Comparison of ENCODE assay signal across 18 cellular contexts in the genomic region with DNA sequence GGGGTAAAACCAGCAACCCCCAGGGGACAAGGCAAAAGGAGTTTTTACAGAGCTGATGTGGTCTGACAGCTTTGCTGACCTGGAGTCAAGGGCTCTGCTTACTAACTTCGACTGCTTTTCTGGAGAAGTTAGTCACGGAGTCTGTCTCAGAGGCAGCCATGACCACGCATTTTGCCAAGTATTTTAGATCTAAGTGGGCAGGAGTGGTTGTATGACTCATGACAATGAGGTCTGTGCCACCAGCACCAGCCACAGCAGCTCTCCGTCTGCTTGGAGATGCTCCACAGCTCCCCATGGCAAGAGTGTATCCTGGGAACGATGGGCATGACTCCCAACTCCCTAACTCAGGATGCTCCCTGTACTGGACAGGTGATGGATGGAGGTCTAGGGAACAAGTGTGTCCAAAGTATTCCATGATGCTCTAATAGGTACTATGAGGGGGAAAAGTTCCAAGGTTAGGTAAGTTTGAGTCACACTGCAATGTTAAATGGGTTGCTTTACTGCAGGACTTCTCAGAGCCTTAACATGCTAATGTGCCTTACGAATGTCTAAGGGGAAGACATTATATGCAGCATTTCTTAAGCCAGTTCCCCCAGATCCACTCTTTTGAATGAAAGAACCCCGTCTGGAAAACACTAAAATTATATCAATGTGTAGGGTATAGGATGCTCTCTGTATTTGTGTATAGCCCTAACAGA.
DNase-seq lines count a peak whose midpoint lies in the region; ATAC-seq lines count a peak whose summit lies in the region.
"Had no signal": no experiment of that assay in that cellular context is flagged by ENCODE, and none has a peak within 500 bp of the region (broad histone marks: within the 10 kb centered on the region; RNA-seq: fewer than 3 reads in every experiment).

No MANE protein-coding gene starts in this region.

- in situ Hi-C loops in ACHN (cut with HindIII; ENCODE audit: low pct_ligation_motif_present, low pct_unique_long_range_greater_than_20kb, low sequenced_read_pairs) (no loop called here), G401 (cut with HindIII; ENCODE audit: low sequenced_read_pairs) (no loop called here)

- ATAC-seq in HG02588 (IDR thresholded peaks at IDR 0.05; ENCODE audit: unreplicated experiment) = no peak

- peak; percentile 50 for DNase-seq in ACHN
- DNase-seq in EL = peak; percentile 46
- DNase-seq in RPMI7951 (ENCODE audit: low read depth) = peak; percentile 86
- peak; percentile 1 for DNase-seq in iris pigment epithelial cell (ENCODE audit: low read depth)
- DNase-seq in COLO668 (lab: John Stamatoyannopoulos, UW; ENCODE audit: unreplicated experiment) = no peak
- DNase-seq in G401 (ENCODE audit: low spot score) = no peak
- DNase-seq in DMS 273 treated with DMSO at 0.1 percent for 48 hours (lab: John Stamatoyannopoulos, UW) = no peak
- DNase-seq: activated B cell treated with CpG ODN at 0.5 μM for 24 hours; activated CD8-positive, alpha-beta memory T cell treated with anti-CD3 and anti-CD28 coated beads, Interleukin-2, amount 50 U/mL, for 48 hours; central memory CD4-positive, alpha-beta T cell; GDM1; islet precursor cell; KBM-7; NCI-H1694 treated with DMSO at 0.1 percent for 48 hours; NCI-H524 treated with DMSO at 0.1 percent for 48 hours; PC-9; SW 1271 had no signal

Comparison
In these comparisons a context has a peak if more than half of its experiments do, and no peak if none do; other contexts are left out.
1. DNase-seq: peak in ACHN (single experiment), EL (single experiment), RPMI7951 (single experiment) and iris pigment epithelial cell (single experiment); none in COLO668 (single experiment), G401 (single experiment) and DMS 273 treated with DMSO at 0.1 percent for 48 hours (single experiment).